ENCODE assay signal across 8 cellular contexts in the genomic region with DNA sequence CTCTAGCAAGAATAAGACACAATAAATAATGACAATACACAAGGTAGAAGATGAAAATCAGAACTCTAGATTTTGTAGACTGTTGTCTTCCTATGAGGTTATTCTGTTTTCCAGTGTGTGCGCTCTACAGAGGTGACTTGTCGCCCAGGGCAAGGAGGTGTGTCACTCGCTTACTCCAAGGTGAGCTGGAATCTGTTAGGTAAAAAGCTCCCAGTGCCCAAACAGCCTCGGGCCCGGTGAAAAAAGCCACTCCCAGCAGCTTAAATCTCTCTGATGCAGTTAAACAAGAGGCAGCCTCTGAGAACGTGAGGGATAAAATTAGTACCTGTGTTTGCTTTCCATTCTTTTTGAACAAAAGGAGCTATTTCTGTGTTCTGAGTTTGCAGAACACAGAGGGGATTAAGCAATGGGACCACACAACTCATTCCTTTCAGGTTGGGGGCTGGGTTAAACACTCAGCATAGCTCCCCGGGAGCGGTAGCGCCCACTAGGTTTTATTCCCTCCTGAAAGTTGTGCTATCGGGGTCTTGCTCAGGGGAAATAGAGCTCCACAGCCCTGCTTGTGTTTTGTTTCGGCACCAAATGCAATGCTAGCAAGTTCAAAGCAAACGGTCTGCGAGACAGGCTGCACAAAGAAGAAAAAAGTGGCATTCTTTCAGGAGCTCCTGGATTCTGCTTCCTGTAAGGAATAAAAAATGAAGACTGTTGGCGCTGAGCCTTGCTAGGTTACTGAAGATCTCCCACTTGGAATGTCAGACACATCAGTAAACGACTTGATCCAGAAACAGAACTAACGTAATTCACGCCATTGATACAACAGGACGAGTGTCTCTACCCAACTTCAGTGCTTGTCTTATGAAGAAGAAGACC.
DNase-seq lines count a peak whose midpoint lies in the region; ATAC-seq, FAIRE-seq and TF ChIP-seq lines count a peak whose summit lies in the region.

No MANE protein-coding gene starts in this region.

- H3K4me1 ChIP-seq in HepG2 (ENCODE audit: insufficient read depth, low read length) (peaks cover 47% of the 10 kb centered on the region), thoracic aorta (ENCODE audit: control insufficient read depth in 1 of 2, low read depth in 2 of 2) (peaks cover 13 to 23% of the 10 kb centered on the region in 2 donors)

- no peak for TF ChIP-seq RAD21 in HepG2 (CRISPR knock-in tag; IDR thresholded peaks at IDR 0.05)

- in situ Hi-C loops in HepG2 (cut with HindIII; ENCODE audit: extremely low pct_ligation_motif_present, low pct_unique_long_range_greater_than_20kb): no loop called here

- TF ChIP-seq CTCF in activated CD8-positive, alpha-beta T cell treated with anti-CD3 and anti-CD28 coated beads for 36 hours (IDR thresholded peaks at IDR 0.05): no peak
- TF ChIP-seq CTCF in HepG2 (CRISPR knock-in tag; IDR thresholded peaks at IDR 0.05) (peak; percentile 57), thoracic aorta (IDR thresholded peaks at IDR 0.05) (no peak)

- peak overlapping the region; percentile 5 for H3K4me3 Mint-ChIP-seq in activated CD8-positive, alpha-beta T cell treated with anti-CD3 and anti-CD28 coated beads for 36 hours

- WGBS in HepG2 (ENCODE audit: low lambda C conversion rate): under 1% methylated on average over 18 of the region's 18 CpGs

- H3K9me3 ChIP-seq in HepG2 (ENCODE audit: low read length): no peaks in the 10 kb centered on the region
- H3K9me3 ChIP-seq in thoracic aorta: no peaks in the 10 kb centered on the region

- H3K27ac ChIP-seq in HepG2 (ENCODE audit: extremely low read length, insufficient read depth, low read length) (peak overlapping the region; percentile 17), thoracic aorta (peak overlapping the region; percentile 25 to 51)

- intact Hi-C loops in activated CD8-positive, alpha-beta T cell treated with anti-CD3 and anti-CD28 coated beads for 36 hours (cut with micrococcal nuclease): no loop called here
- intact Hi-C loops in HepG2 (cut with micrococcal nuclease; ENCODE audit: unreplicated experiment): loop anchor here (1.0 to 5.0 kb wide), 2 partner anchors 8 to 34 kb away; no protein-coding TSS in a partner anchor

- H3K36me3 Mint-ChIP-seq in activated CD8-positive, alpha-beta T cell treated with anti-CD3 and anti-CD28 coated beads for 36 hours (ENCODE audit: low read depth): no peaks in the 10 kb centered on the region

- POLR2A ChIA-PET in activated CD8-positive, alpha-beta T cell treated with anti-CD3 and anti-CD28 coated beads for 36 hours (lab: Charles Lee): no interaction called here
- POLR2A ChIA-PET in HepG2 (lab: Yijun Ruan, JAX): interaction anchor here (0.8 to 3.8 kb wide), 13 partner anchors 9 to 216 kb away, joined by 3 to 62 read pairs (median 7); partner anchors contain the start of gene FOXA2

- H3K27ac Mint-ChIP-seq in activated CD8-positive, alpha-beta T cell treated with anti-CD3 and anti-CD28 coated beads for 36 hours: no peak overlapping the region

- H4K20me1 ChIP-seq in HepG2 (ENCODE audit: insufficient read depth, low read length): no peaks in the 10 kb centered on the region

- H3K27me3 Mint-ChIP-seq in activated CD8-positive, alpha-beta T cell treated with anti-CD3 and anti-CD28 coated beads for 36 hours: peaks cover 10% of the 10 kb centered on the region

- peak; percentile 83 for FAIRE-seq in HepG2 (lab: Jason Lieb, UNC)

- BruUV-seq in HepG2 (replicated peaks; lab: Mats Ljungman, UMichigan): no TSS peak

- H3K4me3 ChIP-seq in HepG2 (replicated peaks in 1 of 3; ENCODE audit: insufficient read depth in 1 of 3, low read depth in 2 of 3, low read length in 3 of 3) (peak overlapping the region; percentile 47 to 69 (median 69)), thoracic aorta (peak overlapping the region; percentile 69)

- TF ChIP-seq POLR2A in HepG2 (IDR thresholded peaks at IDR 0.05; ENCODE audit: insufficient read depth in 1 of 2, low read depth in 2 of 2, low read length in 2 of 2): no peak

- H3K36me3 ChIP-seq in HepG2 (replicated peaks in 1 of 2; ENCODE audit: control insufficient read depth in 1 of 2, insufficient read depth in 2 of 2, low read length in 2 of 2) (no peaks in the 10 kb centered on the region), thoracic aorta (no peaks in the 10 kb centered on the region)

- peak overlapping the region; percentile 90 for H2AFZ ChIP-seq in HepG2 (ENCODE audit: low read length)

- CTCF ChIA-PET in activated CD8-positive, alpha-beta T cell treated with anti-CD3 and anti-CD28 coated beads for 36 hours (lab: Charles Lee): interaction anchor here (1.3 kb wide), 1 partner anchor 64 kb away, joined by 3 read pairs; no protein-coding TSS in a partner anchor
- CTCF ChIA-PET in HepG2 (lab: Yijun Ruan, JAX; ENCODE audit: low intra/inter-chr PET ratio, low total read pairs): no interaction called here

- TF ChIP-seq EP300 in HepG2 (IDR thresholded peaks at IDR 0.05; ENCODE audit: low read depth in 2 of 2, low read length in 2 of 2) (peak in 1 of 2 experiments; percentile 49; a peak in 2 of 4 replicates), HepG2 (CRISPR knock-in tag; IDR thresholded peaks at IDR 0.05; ENCODE audit: borderline replicate concordance) (no peak)

- H3K9ac ChIP-seq in HepG2 (ENCODE audit: insufficient read depth, low read depth, low read length): peak overlapping the region; percentile 60

- H3K27me3 ChIP-seq in HepG2 (ENCODE audit: control insufficient read depth in 1 of 2, insufficient read depth in 2 of 2, low read length in 2 of 2) (peaks cover 0 to 13% of the 10 kb centered on the region in 2 experiments; a peak in 3 of 5 replicates), thoracic aorta (replicated peaks; ENCODE audit: insufficient read depth) (no peaks in the 10 kb centered on the region)

- H3K4me2 ChIP-seq in HepG2 (ENCODE audit: low read depth, low read length): peak overlapping the region; percentile 95

- DNase-seq in NOMO-1 treated with DMSO at 0.1 percent for 48 hours (lab: John Stamatoyannopoulos, UW; ENCODE audit: unreplicated experiment) (peak; percentile 7), NOMO-1 (lab: John Stamatoyannopoulos, UW; ENCODE audit: unreplicated experiment in 2 of 2) (no peak), HepG2 (ENCODE audit: low spot score) (peak; percentile 64), thoracic aorta (ENCODE audit: low spot score) (no peak)
- no peak for DNase-seq in activated CD8-positive, alpha-beta T cell treated with anti-CD3 and anti-CD28 coated beads for 36 hours
- DNase-seq in central memory CD4-positive, alpha-beta T cell: no peak

- no peaks in the 10 kb centered on the region for H3K79me2 ChIP-seq in HepG2 (ENCODE audit: insufficient read depth, low read length)

- no peaks in the 10 kb centered on the region for H3K9me3 Mint-ChIP-seq in activated CD8-positive, alpha-beta T cell treated with anti-CD3 and anti-CD28 coated beads for 36 hours

- H3K4me1 Mint-ChIP-seq in activated CD8-positive, alpha-beta T cell treated with anti-CD3 and anti-CD28 coated beads for 36 hours (ENCODE audit: low read depth): peaks cover 7% of the 10 kb centered on the region

- ATAC-seq in activated CD8-positive, alpha-beta T cell treated with anti-CD3 and anti-CD28 coated beads for 36 hours: no peak
- peak; percentile 81 for ATAC-seq in HepG2
- no peak for ATAC-seq in thoracic aorta (ENCODE audit: insufficient number of reproducible peaks, low FRiP score, low read depth)
- ATAC-seq in activated CD4-positive, CD25-positive, alpha-beta regulatory T cell treated with anti-CD3 and anti-CD28 coated beads, Interleukin-2, amount 50 U/mL, for 24 hours: no peak
- no peak for ATAC-seq in HG03025 (IDR thresholded peaks at IDR 0.05; ENCODE audit: low FRiP score, unreplicated experiment)

TF ChIP-seq in HepG2, 621 proteins besides CTCF, POLR2A, EP300 and RAD21 (continues in another document):
- TF ChIP-seq AKAP8 (CRISPR knock-in tag; IDR thresholded peaks at IDR 0.05): no peak
- TF ChIP-seq SRY (CRISPR knock-in tag; IDR thresholded peaks at IDR 0.05): no peak
- TF ChIP-seq ZNF678 (CRISPR knock-in tag; IDR thresholded peaks at IDR 0.05): no peak
- TF ChIP-seq, protein P1, sequence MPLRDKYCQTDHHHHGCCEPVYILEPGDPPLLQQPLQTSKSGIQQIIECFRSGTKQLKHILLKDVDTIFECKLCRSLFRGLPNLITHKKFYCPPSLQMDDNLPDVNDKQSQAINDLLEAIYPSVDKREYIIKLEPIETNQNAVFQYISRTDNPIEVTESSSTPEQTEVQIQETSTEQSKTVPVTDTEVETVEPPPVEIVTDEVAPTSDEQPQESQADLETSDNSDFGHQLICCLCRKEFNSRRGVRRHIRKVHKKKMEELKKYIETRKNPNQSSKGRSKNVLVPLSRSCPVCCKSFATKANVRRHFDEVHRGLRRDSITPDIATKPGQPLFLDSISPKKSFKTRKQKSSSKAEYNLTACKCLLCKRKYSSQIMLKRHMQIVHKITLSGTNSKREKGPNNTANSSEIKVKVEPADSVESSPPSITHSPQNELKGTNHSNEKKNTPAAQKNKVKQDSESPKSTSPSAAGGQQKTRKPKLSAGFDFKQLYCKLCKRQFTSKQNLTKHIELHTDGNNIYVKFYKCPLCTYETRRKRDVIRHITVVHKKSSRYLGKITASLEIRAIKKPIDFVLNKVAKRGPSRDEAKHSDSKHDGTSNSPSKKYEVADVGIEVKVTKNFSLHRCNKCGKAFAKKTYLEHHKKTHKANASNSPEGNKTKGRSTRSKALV (CRISPR knock-in tag; IDR thresholded peaks at IDR 0.05): no peak
- TF ChIP-seq, protein P2, sequence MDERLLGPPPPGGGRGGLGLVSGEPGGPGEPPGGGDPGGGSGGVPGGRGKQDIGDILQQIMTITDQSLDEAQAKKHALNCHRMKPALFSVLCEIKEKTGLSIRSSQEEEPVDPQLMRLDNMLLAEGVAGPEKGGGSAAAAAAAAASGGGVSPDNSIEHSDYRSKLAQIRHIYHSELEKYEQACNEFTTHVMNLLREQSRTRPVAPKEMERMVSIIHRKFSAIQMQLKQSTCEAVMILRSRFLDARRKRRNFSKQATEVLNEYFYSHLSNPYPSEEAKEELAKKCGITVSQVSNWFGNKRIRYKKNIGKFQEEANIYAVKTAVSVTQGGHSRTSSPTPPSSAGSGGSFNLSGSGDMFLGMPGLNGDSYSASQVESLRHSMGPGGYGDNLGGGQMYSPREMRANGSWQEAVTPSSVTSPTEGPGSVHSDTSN (CRISPR knock-in tag; IDR thresholded peaks at IDR 0.05): no peak
- TF ChIP-seq MXD4 (CRISPR knock-in tag; IDR thresholded peaks at IDR 0.05): no peak; the same call in 1 of the 2 replicates
- no peak for TF ChIP-seq CREB1 (IDR thresholded peaks at IDR 0.05)
- no peak for TF ChIP-seq CREB1 (CRISPR knock-in tag; IDR thresholded peaks at IDR 0.05)
- no peak for TF ChIP-seq ZNF619 (CRISPR knock-in tag; IDR thresholded peaks at IDR 0.05)

Comparison
In these comparisons a context has a peak if more than half of its experiments do, and no peak if none do; other contexts are left out.
1. DNase-seq: peak in NOMO-1 treated with DMSO at 0.1 percent for 48 hours (single experiment) and HepG2 (single experiment); none in NOMO-1 (0 of 2), activated CD8-positive, alpha-beta T cell treated with anti-CD3 and anti-CD28 coated beads for 36 hours (single experiment), thoracic aorta (single experiment) and central memory CD4-positive, alpha-beta T cell (single experiment).